Comparison of ENCODE assay signal across 1 cellular context in the genomic region with DNA sequence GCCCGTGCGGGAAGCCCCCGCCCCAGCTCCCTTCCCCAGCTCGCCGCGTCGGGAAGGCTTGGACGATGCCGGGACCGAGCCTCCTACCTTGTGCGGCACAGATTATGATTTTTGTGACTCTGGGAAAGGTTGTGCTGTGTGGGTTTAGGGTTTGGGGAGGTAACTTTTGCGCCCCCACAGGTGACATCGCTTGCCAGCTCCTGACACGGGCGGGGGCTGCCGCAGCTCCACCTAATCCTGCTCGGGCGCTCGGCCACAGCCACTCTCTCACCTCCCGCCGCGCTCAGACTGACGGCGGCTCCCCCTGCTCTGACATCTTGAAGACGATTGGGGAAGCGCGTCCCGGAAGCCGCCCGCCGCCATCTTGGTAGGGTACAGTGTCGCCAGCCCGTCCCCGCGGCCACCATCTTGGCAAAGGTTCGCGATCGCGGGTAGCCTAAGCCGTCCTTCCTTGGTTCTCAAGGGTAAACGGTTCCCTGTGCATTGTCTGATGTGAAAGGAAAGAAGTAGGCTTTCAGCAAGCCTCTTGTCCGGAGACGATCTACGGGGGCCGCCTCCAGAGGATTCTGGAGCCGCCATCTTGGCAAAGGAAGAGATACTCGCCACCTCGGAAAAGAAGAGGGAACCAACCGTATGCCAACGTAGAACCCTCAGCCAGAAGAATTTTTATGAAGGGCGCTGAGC.
A peak's percentile ranks its signal among the peaks of the same experiment; 100 is the strongest.
TF ChIP-seq lines count a peak whose summit lies in the region.

No MANE protein-coding gene starts in this region.

TF ChIP-seq in K562, 482 proteins besides CTCF, POLR2A, EP300 and RAD21 (continued from another document):
- TF ChIP-seq ZNF592 (IDR thresholded peaks at IDR 0.05): peak; percentile 83; the same call in 1 of the 2 replicates
- peak; percentile 97 for TF ChIP-seq ZNF766 (CRISPR knock-in tag; conservative IDR thresholded peaks at IDR 0.05)
- no peak for TF ChIP-seq TRIM25 (IDR thresholded peaks at IDR 0.05; ENCODE audit: borderline replicate concordance)
- TF ChIP-seq ZNF655 (CRISPR knock-in tag; IDR thresholded peaks at IDR 0.05): no peak
- TF ChIP-seq ETS2 (tag; IDR thresholded peaks at IDR 0.05; ENCODE audit: borderline replicate concordance, poor library complexity, severe bottlenecking): no peak
- TF ChIP-seq FIP1L1 (IDR thresholded peaks at IDR 0.05; ENCODE audit: low read depth, low read length, poor library complexity, severe bottlenecking): no peak
- no peak for TF ChIP-seq POLR3G (IDR thresholded peaks at IDR 0.05; ENCODE audit: extremely low read depth, insufficient read length, insufficient replicate concordance)
- TF ChIP-seq SAFB (IDR thresholded peaks at IDR 0.05; ENCODE audit: borderline replicate concordance, low read depth, low read length): no peak
